18 cellular contexts compared by ENCODE assay signal in genomic region chr2:205771063-205771462, GRCh38.
DNase-seq lines count a peak whose midpoint lies in the region; ATAC-seq and TF ChIP-seq lines count a peak whose summit lies in the region.
"Had no signal": no experiment of that assay in that cellular context is flagged by ENCODE, and none has a peak within 500 bp of the region (broad histone marks: within the 10 kb centered on the region; RNA-seq: fewer than 3 reads in every experiment).

No MANE protein-coding gene starts in this region.

- no TSS peak for BruUV-seq in IMR-90 (replicated peaks; lab: Mats Ljungman, UMichigan)

- POLR2A ChIA-PET in IMR-90 (lab: Charles Lee; ENCODE audit: unreplicated experiment): no interaction called here

- 0 out of 2 replicates have a peak, but pooled peaks cover 5% of the 10 kb centered on the region for H4K20me1 ChIP-seq in IMR-90 (ENCODE audit: insufficient read depth, low read length)

- DNase-seq in IMR-90 (peak; percentile 94), esophagus squamous epithelium (lab: John Stamatoyannopoulos, UW) (no peak), mucosa of gallbladder (ENCODE audit: low spot score) (peak; percentile 68), upper lobe of right lung (no peak), amygdala (lab: John Stamatoyannopoulos, UW) (no peak)
- no peak for DNase-seq in stimulated activated CD4-positive, alpha-beta T cell treated with anti-CD3 and anti-CD28 coated beads, Interleukin-4, amount 100 ng/mL, for 24 hours
- DNase-seq: activated CD4-positive, CD25-positive, alpha-beta regulatory T cell treated with anti-CD3 and anti-CD28 coated beads, Interleukin-2, amount 50 U/mL, for 72 hours; activated naive CD8-positive, alpha-beta T cell treated with anti-CD3 and anti-CD28 coated beads, Interleukin-2, amount 50 U/mL, for 24 hours; H9; heart right ventricle; KG1; NCI-H1105 treated with DMSO at 0.1 percent for 48 hours; stimulated activated naive CD4-positive, alpha-beta T cell; trophoblast cell had no signal

- H4K5ac ChIP-seq in IMR-90 (ENCODE audit: low read depth, low read length): peak overlapping the region; percentile 90

- H2BK120ac ChIP-seq in IMR-90 (ENCODE audit: low read depth, low read length): peak overlapping the region; percentile 95

- H3K23ac ChIP-seq in IMR-90 (ENCODE audit: low read depth, low read length): peak overlapping the region; percentile 76

- no peak for TF ChIP-seq CTCF in IMR-90 (conservative IDR thresholded peaks at IDR 0.05; ENCODE audit: low read depth, low read length)
- TF ChIP-seq CTCF in esophagus squamous epithelium (IDR thresholded peaks at IDR 0.05): no peak
- TF ChIP-seq CTCF in upper lobe of right lung (IDR thresholded peaks at IDR 0.05): no peak

- H2AK9ac ChIP-seq in IMR-90 (replicated peaks; ENCODE audit: low read depth, low read length, poor library complexity): peak overlapping the region; percentile 58

- H2AK5ac ChIP-seq in IMR-90 (ENCODE audit: low read depth, low read length): peak overlapping the region; percentile 96

- intact Hi-C loops in IMR-90 (cut with micrococcal nuclease) (loop anchor here (2.0 kb wide), 1 partner anchor 42 kb away; no protein-coding TSS in a partner anchor), esophagus squamous epithelium (cut with DNase I) (no loop called here), upper lobe of right lung (cut with DNase I) (loop anchor here (5.0 kb wide), 1 partner anchor 116 kb away; no protein-coding TSS in a partner anchor)

- H2AFZ ChIP-seq in IMR-90 (replicated peaks; ENCODE audit: low read length, poor library complexity): peak overlapping the region; percentile 75

- peak overlapping the region; percentile 25; the same call in 1 of the 2 replicates for H3K9ac ChIP-seq in IMR-90 (ENCODE audit: low read depth, low read length)

- dilution Hi-C loops in IMR-90 (cut with HindIII; ENCODE audit: low sequenced_read_pairs, unreplicated experiment): no loop called here

- peaks cover 24% of the 10 kb centered on the region for H3K9me1 ChIP-seq in IMR-90 (ENCODE audit: insufficient read depth, low read length)

- CTCF ChIA-PET in IMR-90 (lab: Yijun Ruan, JAX): no interaction called here

- H3K56ac ChIP-seq in IMR-90 (ENCODE audit: extremely low read depth, insufficient read depth, low read length): peak overlapping the region; percentile 84

- H3K9me3 ChIP-seq in IMR-90 (ENCODE audit: control insufficient read depth, insufficient read depth, low read length) (no peaks in the 10 kb centered on the region), esophagus squamous epithelium (no peaks in the 10 kb centered on the region), upper lobe of right lung (no peaks in the 10 kb centered on the region)
- H3K9me3 ChIP-seq: heart right ventricle, right atrium auricular region had no signal

- peaks cover 36% of the 10 kb centered on the region for H3K4me1 ChIP-seq in IMR-90 (ENCODE audit: control insufficient read depth, insufficient read depth, low read length)
- peaks cover 5 to 78% (median 33%) of the 10 kb centered on the region in 3 donors for H3K4me1 ChIP-seq in esophagus squamous epithelium
- H3K4me1 ChIP-seq in upper lobe of right lung: peaks cover 31% of the 10 kb centered on the region

- H3K14ac ChIP-seq in IMR-90 (replicated peaks; ENCODE audit: low read depth, low read length): peak overlapping the region; percentile 79; the same call in 1 of the 2 replicates

- H2BK15ac ChIP-seq in IMR-90 (ENCODE audit: low read depth, low read length): peak overlapping the region; percentile 25; the same call in 2 of the 3 replicates

- H2BK5ac ChIP-seq in IMR-90 (ENCODE audit: low read depth, low read length, poor library complexity, severe bottlenecking): peak overlapping the region; percentile 73

- TF ChIP-seq POLR2A in IMR-90 (IDR thresholded peaks at IDR 0.05; ENCODE audit: low read depth, low read length) (no peak), esophagus squamous epithelium (IDR thresholded peaks at IDR 0.05) (no peak)

- in situ Hi-C loops in IMR-90 (cut with MboI; ENCODE audit: low sequenced_read_pairs): loop anchor here (10.0 kb wide), 1 partner anchor 114 kb away; no protein-coding TSS in a partner anchor

- H3K4me2 ChIP-seq in IMR-90 (ENCODE audit: low read depth, low read length): peak overlapping the region; percentile 64

- peaks cover 8% of the 10 kb centered on the region for H3K27me3 ChIP-seq in IMR-90 (ENCODE audit: control insufficient read depth, insufficient read depth, low read length)
- H3K27me3 ChIP-seq in esophagus squamous epithelium: no peaks in the 10 kb centered on the region
- no peaks in the 10 kb centered on the region for H3K27me3 ChIP-seq in upper lobe of right lung
- H3K27me3 ChIP-seq: cardiac muscle cell, right atrium auricular region had no signal

- 0% methylated on average over 4 of the region's 10 CpGs; no CpG with 5 or more reads in 1 of the 2 experiments for WGBS in IMR-90 (ENCODE audit: extremely low coverage in 2 of 2, insufficient read length in 1 of 2), 2 experiments
- 58 to 74% methylated on average over 10 of the region's 10 CpGs for WGBS in esophagus squamous epithelium, 2 donors

- H3K27ac ChIP-seq in IMR-90 (ENCODE audit: insufficient read depth, low read length) (peak overlapping the region; percentile 96), esophagus squamous epithelium (peak overlapping the region in 3 of 4 donors; percentile 43 to 72 (median 71)), upper lobe of right lung (peak overlapping the region; percentile 63)
- H3K27ac ChIP-seq: cardiac muscle cell, heart right ventricle, right atrium auricular region had no signal

- H4K8ac ChIP-seq in IMR-90 (ENCODE audit: low read depth in 2 of 2, low read length in 2 of 2): peak overlapping the region; percentile 81; a peak in 2 of 4 replicates

- no peak for TF ChIP-seq RAD21 in IMR-90 (IDR thresholded peaks at IDR 0.05; ENCODE audit: low read length)

- H3K79me1 ChIP-seq in IMR-90 (ENCODE audit: low read depth in 1 of 2, low read length in 2 of 2): no peaks in the 10 kb centered on the region

- peak overlapping the region; percentile 92 for H3K18ac ChIP-seq in IMR-90 (ENCODE audit: low read depth, low read length)

- ATAC-seq in IMR-90 (ENCODE audit: low read depth) (peak; percentile 73), upper lobe of right lung (peak; percentile 51), HG03460 (IDR thresholded peaks at IDR 0.05; ENCODE audit: unreplicated experiment) (no peak)
- ATAC-seq: activated naive CD8-positive, alpha-beta T cell treated with anti-CD3 and anti-CD28 coated beads, Interleukin-2, amount 50 U/mL, for 24 hours; esophagus mucosa; heart right ventricle had no signal

- no peak overlapping the region for H3K4me3 ChIP-seq in IMR-90 (ENCODE audit: insufficient read depth, low read depth, low read length)
- H3K4me3 ChIP-seq in esophagus squamous epithelium: no peak overlapping the region
- H3K4me3 ChIP-seq in upper lobe of right lung: no peak overlapping the region
- H3K4me3 ChIP-seq: cardiac muscle cell, heart right ventricle, right atrium auricular region had no signal

- H3K36me3 ChIP-seq in IMR-90 (ENCODE audit: control insufficient read depth, insufficient read depth, low read length): peaks cover 24% of the 10 kb centered on the region
- H3K36me3 ChIP-seq in esophagus squamous epithelium: peaks cover 0 to 14% (median 0%) of the 10 kb centered on the region in 3 donors
- peaks cover 11% of the 10 kb centered on the region for H3K36me3 ChIP-seq in upper lobe of right lung
- H3K36me3 ChIP-seq: cardiac muscle cell, right atrium auricular region had no signal

- peak overlapping the region; percentile 95 for H3K4ac ChIP-seq in IMR-90 (ENCODE audit: low read depth, low read length)

- H4K91ac ChIP-seq in IMR-90 (ENCODE audit: insufficient read depth, low read depth, low read length): peak overlapping the region; percentile 95

- H2BK20ac ChIP-seq in IMR-90 (ENCODE audit: low read depth, low read length): peak overlapping the region; percentile 93

TF ChIP-seq in IMR-90, 13 proteins besides CTCF, POLR2A, EP300 and RAD21:
- TF ChIP-seq BHLHE40 (IDR thresholded peaks at IDR 0.05; ENCODE audit: low read depth, low read length) (peak; percentile 25; the same call in 1 of the 2 replicates), MXI1 (IDR thresholded peaks at IDR 0.05; ENCODE audit: borderline replicate concordance, low read depth, low read length) (peak; percentile 93), NFE2L2 (IDR thresholded peaks at IDR 0.05; ENCODE audit: low read depth, low read length) (no peak), FOS (IDR thresholded peaks at IDR 0.05; ENCODE audit: low read depth, low read length) (no peak), MAZ (IDR thresholded peaks at IDR 0.05; ENCODE audit: borderline replicate concordance, low read depth, low read length) (peak; percentile 18; the same call in 1 of the 2 replicates), ELK1 (IDR thresholded peaks at IDR 0.05; ENCODE audit: borderline replicate concordance, low read depth, low read length) (no peak), RCOR1 (IDR thresholded peaks at IDR 0.05; ENCODE audit: insufficient replicate concordance, low read length) (no peak)

Comparison
In these comparisons a context has a peak if more than half of its experiments do, and no peak if none do; other contexts are left out.
1. DNase-seq: peak in IMR-90 (single experiment) and mucosa of gallbladder (single experiment); none in esophagus squamous epithelium (single experiment), upper lobe of right lung (single experiment), amygdala (0 of 56) and stimulated activated CD4-positive, alpha-beta T cell treated with anti-CD3 and anti-CD28 coated beads, Interleukin-4, amount 100 ng/mL, for 24 hours (single experiment).
2. Peak in every context shown above with its lines, with median percentiles within 50 percentile points of each other: H3K27ac ChIP-seq.